20 cellular contexts compared by ENCODE assay signal in genomic region chr2:108877506-108877905, GRCh38.
DNase-seq lines count a peak whose midpoint lies in the region; ATAC-seq and TF ChIP-seq lines count a peak whose summit lies in the region.
"Had no signal": no experiment of that assay in that cellular context is flagged by ENCODE, and none has a peak within 500 bp of the region (broad histone marks: within the 10 kb centered on the region; RNA-seq: fewer than 3 reads in every experiment).

No MANE protein-coding gene starts in this region.

- TF ChIP-seq CTCF in AG04450 (IDR thresholded peaks at IDR 0.05; ENCODE audit: low read depth, low read length) (peak; percentile 12; the same call in 1 of the 2 replicates), VCaP (conservative IDR thresholded peaks at IDR 0.05) (0 out of 2 replicates have a peak, but pooled peaks have one; percentile 5), glutamatergic neuron (IDR thresholded peaks at IDR 0.05; ENCODE audit: partially characterized antibody, unreplicated experiment) (peak; percentile 54), transverse colon (IDR thresholded peaks at IDR 0.05) (peak in 1 of 5 experiments; percentile 17)

- no peak for ATAC-seq in HG03342 (IDR thresholded peaks at IDR 0.05; ENCODE audit: unreplicated experiment)
- ATAC-seq: GM12878, GM23338, HCT116, K562, T-cell had no signal

- no peaks in the 10 kb centered on the region for H3K4me1 Mint-ChIP-seq in glutamatergic neuron (ENCODE audit: low read depth, unreplicated experiment)
- H3K4me1 Mint-ChIP-seq: GM23338, T-cell had no signal

- H3K27ac ChIP-seq in AG04450 (ENCODE audit: low read depth, low read length), result no peak overlapping the region
- no peak overlapping the region for H3K27ac ChIP-seq in VCaP
- H3K27ac ChIP-seq in transverse colon, result no peak overlapping the region
- no peak overlapping the region for H3K27ac ChIP-seq in effector memory CD4-positive, alpha-beta T cell (ENCODE audit: insufficient read depth, low read length, poor library complexity, severe bottlenecking)
- H3K27ac ChIP-seq: C4-2B, SK-N-MC had no signal

- intact Hi-C loops in transverse colon (cut with DNase I; ENCODE audit: low total_unique reads), result no loop called here

- H3K4me3 ChIP-seq in AG04450 (ENCODE audit: low read depth, low read length) (no peak overlapping the region), transverse colon (no peak overlapping the region)
- no peak overlapping the region for H3K4me3 ChIP-seq in effector memory CD4-positive, alpha-beta T cell (ENCODE audit: insufficient read depth, low read depth, low read length, poor library complexity, severe bottlenecking)
- H3K4me3 ChIP-seq: GM12878, GM23338, K562, SK-N-MC had no signal

- in situ Hi-C loops in G401 (cut with HindIII; ENCODE audit: low sequenced_read_pairs) (no loop called here), transverse colon (cut with MboI; ENCODE audit: low pct_ligation_motif_present in 1 of 4, low pct_unique_long_range_greater_than_20kb in 1 of 4, low sequenced_read_pairs in 3 of 4) (no loop called here)

- H3K36me3 Mint-ChIP-seq in glutamatergic neuron (ENCODE audit: unreplicated experiment), result peaks cover 26% of the 10 kb centered on the region

- H3K9me3 ChIP-seq in AG04450 (ENCODE audit: control insufficient read depth, insufficient read depth, low read length) (no peaks in the 10 kb centered on the region), transverse colon (no peaks in the 10 kb centered on the region)
- H3K9me3 ChIP-seq in effector memory CD4-positive, alpha-beta T cell (ENCODE audit: control insufficient read depth, low read length), result no peaks in the 10 kb centered on the region

- POLR2A ChIA-PET in AG04450 (lab: Yijun Ruan, JAX), result no interaction called here

- CTCF ChIA-PET in AG04450 (lab: Charles Lee), result no interaction called here

- no peak for DNase-seq in AG04450 (ENCODE audit: low read depth, low spot score)
- DNase-seq in G401 (ENCODE audit: low spot score), result peak; percentile 33
- no peak for DNase-seq in glutamatergic neuron
- no peak for DNase-seq in transverse colon
- no peak for DNase-seq in effector memory CD4-positive, alpha-beta T cell
- DNase-seq: GF-D8, MV-4-11, NCI-H1417, NCI-H2029 treated with DMSO at 0.1 percent for 48 hours, NCI-H774, SHP77, T-cell had no signal

- TF ChIP-seq EP300 in transverse colon (IDR thresholded peaks at IDR 0.05; ENCODE audit: low read depth), result no peak

- H3K27ac Mint-ChIP-seq in glutamatergic neuron (ENCODE audit: unreplicated experiment), result no peak overlapping the region
- H3K27ac Mint-ChIP-seq: GM23338, T-cell had no signal

- H3K27me3 Mint-ChIP-seq in glutamatergic neuron (ENCODE audit: unreplicated experiment), result no peaks in the 10 kb centered on the region
- H3K27me3 Mint-ChIP-seq: T-cell had no signal

- no peak overlapping the region for H3K4me3 Mint-ChIP-seq in glutamatergic neuron (ENCODE audit: unreplicated experiment)
- H3K4me3 Mint-ChIP-seq: GM23338, T-cell had no signal

- TF ChIP-seq POLR2A in transverse colon (IDR thresholded peaks at IDR 0.05), result no peak

- no peaks in the 10 kb centered on the region for H3K4me1 ChIP-seq in transverse colon
- no peaks in the 10 kb centered on the region for H3K4me1 ChIP-seq in effector memory CD4-positive, alpha-beta T cell (ENCODE audit: control insufficient read depth, insufficient read depth, low read length, poor library complexity, severe bottlenecking)

- H3K27me3 ChIP-seq in AG04450 (ENCODE audit: control insufficient read depth, insufficient read depth, low read length) (no peaks in the 10 kb centered on the region), transverse colon (no peaks in the 10 kb centered on the region)
- no peaks in the 10 kb centered on the region for H3K27me3 ChIP-seq in effector memory CD4-positive, alpha-beta T cell (replicated peaks; ENCODE audit: control insufficient read depth, insufficient read depth, low read length, poor library complexity, severe bottlenecking)

- H3K9me3 Mint-ChIP-seq in glutamatergic neuron (ENCODE audit: unreplicated experiment), result peaks cover 1% of the 10 kb centered on the region

- H3K36me3 ChIP-seq in transverse colon, result no peaks in the 10 kb centered on the region
- H3K36me3 ChIP-seq in effector memory CD4-positive, alpha-beta T cell (ENCODE audit: control insufficient read depth, insufficient read depth, low read length), result no peaks in the 10 kb centered on the region

- 92 to 96% methylated on average over 2 of the region's 2 CpGs for WGBS in transverse colon (ENCODE audit: low coverage in 1 of 2), 2 donors
